In the genomic region with DNA sequence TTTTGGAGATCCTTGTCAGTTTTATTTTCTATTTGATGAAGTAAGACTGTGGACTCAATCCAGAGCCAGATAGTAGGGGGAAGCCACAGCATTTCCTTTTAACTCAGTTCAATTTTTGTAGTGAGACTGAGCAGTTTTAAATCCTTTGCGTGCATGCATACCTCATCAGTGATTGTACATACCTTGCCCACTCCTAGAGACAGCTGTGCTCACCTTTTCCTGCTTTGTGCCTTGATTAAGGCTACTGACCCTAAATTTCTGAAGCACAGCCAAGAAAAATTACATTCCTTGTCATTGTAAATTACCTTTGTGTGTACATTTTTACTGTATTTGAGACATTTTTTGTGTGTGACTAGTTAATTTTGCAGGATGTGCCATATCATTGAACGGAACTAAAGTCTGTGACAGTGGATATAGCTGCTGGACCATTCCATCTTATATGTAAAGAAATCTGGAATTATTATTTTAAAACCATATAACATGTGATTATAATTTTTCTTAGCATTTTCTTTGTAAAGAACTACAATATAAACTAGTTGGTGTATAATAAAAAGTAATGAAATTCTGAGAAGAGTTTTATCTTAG, we compare ENCODE assay signal across 17 cellular contexts. TPM values are rescaled to one million over a fixed set of nuclear protein-coding genes. Genes with fewer than 3 reads are reported as not detected.
DNase-seq lines count a peak whose midpoint lies in the region; ATAC-seq and TF ChIP-seq lines count a peak whose summit lies in the region.
"Had no signal": no experiment of that assay in that cellular context is flagged by ENCODE, and none has a peak within 500 bp of the region (broad histone marks: within the 10 kb centered on the region; RNA-seq: fewer than 3 reads in every experiment).

No MANE protein-coding gene starts in this region.

- peak overlapping the region in 1 of 3 donors; percentile 36 for H3K4me3 ChIP-seq in breast epithelium
- no peak overlapping the region for H3K4me3 ChIP-seq in upper lobe of right lung
- H3K4me3 ChIP-seq: HAP-1, SJSA1 had no signal

- no peaks in the 10 kb centered on the region for H3K9me3 Mint-ChIP-seq in CD4-positive, alpha-beta T cell
- H3K9me3 Mint-ChIP-seq in nephron, result no peaks in the 10 kb centered on the region
- H3K9me3 Mint-ChIP-seq: immature natural killer cell had no signal

- POLR2A ChIA-PET in CD4-positive, alpha-beta T cell (lab: Charles Lee), result interaction anchor here (0.6 to 1.3 kb wide), 2 partner anchors 13 to 18 kb away, joined by 3 to 4 read pairs; a partner anchor contains a TSS

- no peak for DNase-seq in CD4-positive, alpha-beta T cell
- DNase-seq in HPDE6-E6E7 (ENCODE audit: extremely low spot score) (peak; percentile 20), breast epithelium (ENCODE audit: low spot score in 2 of 2) (no peak), upper lobe of right lung (no peak)
- DNase-seq in activated naive CD4-positive, alpha-beta T cell (lab: John Stamatoyannopoulos, UW), result no peak
- DNase-seq: activated CD4-positive, alpha-beta T cell treated with anti-CD3 and anti-CD28 coated beads, Interleukin-2, amount 50 U/mL, for 48 hours; activated effector memory CD4-positive, alpha-beta T cell treated with Interleukin-2 at 50 U/mL for 16 hours; AML-193; glutamatergic neuron; immature natural killer cell; NCI-H1417 treated with DMSO at 0.1 percent for 48 hours; NCI-H345; substantia nigra had no signal

- H3K36me3 ChIP-seq in breast epithelium (no peaks in the 10 kb centered on the region), upper lobe of right lung (peaks cover 85% of the 10 kb centered on the region)

- peak overlapping the region; percentile 26 for H3K27ac Mint-ChIP-seq in CD4-positive, alpha-beta T cell
- peak overlapping the region; percentile 41 to 83 (median 61) for H3K27ac Mint-ChIP-seq in nephron

- no peak for TF ChIP-seq POLR2A in breast epithelium (IDR thresholded peaks at IDR 0.05)

- H3K4me1 ChIP-seq in breast epithelium, result peaks cover 0 to 7% of the 10 kb centered on the region in 2 donors
- no peaks in the 10 kb centered on the region for H3K4me1 ChIP-seq in upper lobe of right lung
- H3K4me1 ChIP-seq: SJSA1 had no signal

- no peaks in the 10 kb centered on the region for H3K9me3 ChIP-seq in CD4-positive, alpha-beta T cell (ENCODE audit: control insufficient read depth, low read length)
- H3K9me3 ChIP-seq in breast epithelium (no peaks in the 10 kb centered on the region), upper lobe of right lung (no peaks in the 10 kb centered on the region)
- H3K9me3 ChIP-seq: HAP-1, SJSA1 had no signal

- CTCF ChIA-PET in CD4-positive, alpha-beta T cell (lab: Charles Lee), result no interaction called here

- H3K36me3 Mint-ChIP-seq in CD4-positive, alpha-beta T cell (ENCODE audit: low read depth), result peaks cover 79% of the 10 kb centered on the region
- peaks cover 47% of the 10 kb centered on the region for H3K36me3 Mint-ChIP-seq in nephron (ENCODE audit: low read depth)

- H3K27ac ChIP-seq in CD4-positive, alpha-beta T cell (ENCODE audit: low read depth, low read length), result no peak overlapping the region
- H3K27ac ChIP-seq in breast epithelium (peak overlapping the region; percentile 79 to 86), upper lobe of right lung (no peak overlapping the region)
- H3K27ac ChIP-seq: SJSA1 had no signal

- no peaks in the 10 kb centered on the region for H3K4me1 Mint-ChIP-seq in CD4-positive, alpha-beta T cell (ENCODE audit: low read depth)
- H3K4me1 Mint-ChIP-seq in nephron, result peaks cover 19% of the 10 kb centered on the region
- H3K4me1 Mint-ChIP-seq: immature natural killer cell had no signal

- no peak for ATAC-seq in CD4-positive, alpha-beta T cell (ENCODE audit: poor library complexity)
- no peak for ATAC-seq in GM21360 (IDR thresholded peaks at IDR 0.05; ENCODE audit: unreplicated experiment)
- no peak for ATAC-seq in upper lobe of right lung

- no peak for TF ChIP-seq CTCF in CD4-positive, alpha-beta T cell (IDR thresholded peaks at IDR 0.05)
- no peak for TF ChIP-seq CTCF in breast epithelium (IDR thresholded peaks at IDR 0.05)
- TF ChIP-seq CTCF in nephron (IDR thresholded peaks at IDR 0.05; ENCODE audit: unreplicated experiment in 3 of 3), result no peak
- no peak for TF ChIP-seq CTCF in upper lobe of right lung (IDR thresholded peaks at IDR 0.05)

- no peak overlapping the region for H3K4me3 Mint-ChIP-seq in CD4-positive, alpha-beta T cell
- no peak overlapping the region for H3K4me3 Mint-ChIP-seq in nephron
- H3K4me3 Mint-ChIP-seq: immature natural killer cell had no signal

- intact Hi-C loops in CD4-positive, alpha-beta T cell (cut with DNase I, micrococcal nuclease), result no loop called here
- intact Hi-C loops in breast epithelium (cut with DNase I; ENCODE audit: low total_unique reads), result no loop called here
- intact Hi-C loops in upper lobe of right lung (cut with DNase I), result no loop called here

- H3K27me3 ChIP-seq in CD4-positive, alpha-beta T cell (ENCODE audit: control insufficient read depth, insufficient read depth, low read length), result no peaks in the 10 kb centered on the region
- H3K27me3 ChIP-seq in breast epithelium (no peaks in the 10 kb centered on the region), upper lobe of right lung (no peaks in the 10 kb centered on the region)
- H3K27me3 ChIP-seq: SJSA1 had no signal

- no peaks in the 10 kb centered on the region for H3K27me3 Mint-ChIP-seq in CD4-positive, alpha-beta T cell
- no peaks in the 10 kb centered on the region for H3K27me3 Mint-ChIP-seq in nephron (ENCODE audit: low read depth)

RNA-seq across cellular contexts. Expression of a gene that starts 17.8 kb away (rescaled TPM):
- total RNA-seq in CD4-positive, alpha-beta T cell, result 10 to 100 TPM; 19.9 to 20.5 TPM
- total RNA-seq in breast epithelium, result 10 to 100 TPM; 34.5 to 38.3 (median 38.1) TPM
- 20.9 TPM for total RNA-seq in upper lobe of right lung

RNA-seq across cellular contexts. Expression of a gene that starts 26.7 kb away (rescaled TPM):
- total RNA-seq in CD4-positive, alpha-beta T cell, result 10 to 100 TPM; 15.1 to 16.1 TPM
- total RNA-seq in breast epithelium (10 to 100 TPM; 31.5 to 34.7 (median 33.1) TPM), upper lobe of right lung (31.2 TPM)

Comparison
In these comparisons a context has a peak if more than half of its experiments do, and no peak if none do; other contexts are left out.
1. H3K27ac ChIP-seq: peak in breast epithelium (2 of 2); none in CD4-positive, alpha-beta T cell (single experiment) and upper lobe of right lung (single experiment).